ENCODE assay signal across 17 cellular contexts in genomic region chr12:116458492-116458891, GRCh38.
"Had no signal": no experiment of that assay in that cellular context is flagged by ENCODE, and none has a peak within 500 bp of the region (broad histone marks: within the 10 kb centered on the region; RNA-seq: fewer than 3 reads in every experiment).

No MANE protein-coding gene starts in this region.

- H3K4me1 Mint-ChIP-seq: activated CD4-positive, alpha-beta memory T cell treated with anti-CD3 and anti-CD28 coated beads, Interleukin-2, amount 10 ng/mL, durations not matched to agents 7 days and 5 days had no signal

- H3K36me3 Mint-ChIP-seq: activated CD8-positive, alpha-beta memory T cell treated with anti-CD3 and anti-CD28 coated beads, Interleukin-2, amount 10 ng/mL, durations not matched to agents 7 days and 5 days; activated naive CD8-positive, alpha-beta T cell treated with anti-CD3 and anti-CD28 coated beads, Interleukin-2, amount 10 ng/mL, durations not matched to agents 7 days and 5 days; brain; mesothelial cell of epicardium; natural killer cell treated with Interleukin-12 subunit alpha and Interleukin-12 subunit beta and Interleukin-15 and Interleukin-18, amount 100 ng/mL, for 72 hours had no signal

- ATAC-seq: activated CD8-positive, alpha-beta memory T cell treated with anti-CD3 and anti-CD28 coated beads, Interleukin-2, amount 10 ng/mL, durations not matched to agents 7 days and 5 days; left colon; natural killer cell treated with Interleukin-12 subunit alpha and Interleukin-12 subunit beta and Interleukin-15 and Interleukin-18, amount 100 ng/mL, for 72 hours; sciatic nerve had no signal

- H3K4me3 Mint-ChIP-seq: activated CD4-positive, alpha-beta memory T cell treated with anti-CD3 and anti-CD28 coated beads, Interleukin-2, amount 10 ng/mL, durations not matched to agents 7 days and 5 days; activated CD8-positive, alpha-beta memory T cell treated with anti-CD3 and anti-CD28 coated beads, Interleukin-2, amount 10 ng/mL, durations not matched to agents 7 days and 5 days; activated naive CD8-positive, alpha-beta T cell treated with anti-CD3 and anti-CD28 coated beads, Interleukin-2, amount 10 ng/mL, durations not matched to agents 7 days and 5 days; brain; endodermal cell; mesothelial cell of epicardium; natural killer cell treated with Interleukin-12 subunit alpha and Interleukin-12 subunit beta and Interleukin-15 and Interleukin-18, amount 100 ng/mL, for 72 hours had no signal

- H3K9me3 Mint-ChIP-seq: activated CD4-positive, alpha-beta memory T cell treated with anti-CD3 and anti-CD28 coated beads, Interleukin-2, amount 10 ng/mL, durations not matched to agents 7 days and 5 days; activated naive CD8-positive, alpha-beta T cell treated with anti-CD3 and anti-CD28 coated beads, Interleukin-2, amount 10 ng/mL, durations not matched to agents 7 days and 5 days; brain; endodermal cell; mesothelial cell of epicardium; natural killer cell treated with Interleukin-12 subunit alpha and Interleukin-12 subunit beta and Interleukin-15 and Interleukin-18, amount 100 ng/mL, for 72 hours had no signal

- H3K27ac Mint-ChIP-seq: activated CD4-positive, alpha-beta memory T cell treated with anti-CD3 and anti-CD28 coated beads, Interleukin-2, amount 10 ng/mL, durations not matched to agents 7 days and 5 days; activated CD8-positive, alpha-beta memory T cell treated with anti-CD3 and anti-CD28 coated beads, Interleukin-2, amount 10 ng/mL, durations not matched to agents 7 days and 5 days; activated naive CD8-positive, alpha-beta T cell treated with anti-CD3 and anti-CD28 coated beads, Interleukin-2, amount 10 ng/mL, durations not matched to agents 7 days and 5 days; endodermal cell; mesothelial cell of epicardium; natural killer cell treated with Interleukin-12 subunit alpha and Interleukin-12 subunit beta and Interleukin-15 and Interleukin-18, amount 100 ng/mL, for 72 hours had no signal

- DNase-seq: activated CD4-positive, alpha-beta memory T cell treated with anti-CD3 and anti-CD28 coated beads, Interleukin-2, amount 10 ng/mL, durations not matched to agents 7 days and 5 days; activated CD4-positive, alpha-beta T cell treated with anti-CD3 and anti-CD28 coated beads for 48 hours; activated CD8-positive, alpha-beta memory T cell treated with anti-CD3 and anti-CD28 coated beads, Interleukin-2, amount 10 ng/mL, durations not matched to agents 7 days and 5 days; activated naive CD8-positive, alpha-beta T cell treated with anti-CD3 and anti-CD28 coated beads, Interleukin-2, amount 10 ng/mL, durations not matched to agents 7 days and 5 days; caudate nucleus; endodermal cell; foreskin melanocyte; glutamatergic neuron; hippocampal formation; left colon; stimulated activated CD4-positive, alpha-beta T cell treated with anti-CD3 and anti-CD28 coated beads, Interleukin-4, amount 100 ng/mL, for 24 hours; stimulated activated naive CD4-positive, alpha-beta T cell; thyroid gland had no signal
